ENCODE assay signal across 1 cellular context in the genomic region with DNA sequence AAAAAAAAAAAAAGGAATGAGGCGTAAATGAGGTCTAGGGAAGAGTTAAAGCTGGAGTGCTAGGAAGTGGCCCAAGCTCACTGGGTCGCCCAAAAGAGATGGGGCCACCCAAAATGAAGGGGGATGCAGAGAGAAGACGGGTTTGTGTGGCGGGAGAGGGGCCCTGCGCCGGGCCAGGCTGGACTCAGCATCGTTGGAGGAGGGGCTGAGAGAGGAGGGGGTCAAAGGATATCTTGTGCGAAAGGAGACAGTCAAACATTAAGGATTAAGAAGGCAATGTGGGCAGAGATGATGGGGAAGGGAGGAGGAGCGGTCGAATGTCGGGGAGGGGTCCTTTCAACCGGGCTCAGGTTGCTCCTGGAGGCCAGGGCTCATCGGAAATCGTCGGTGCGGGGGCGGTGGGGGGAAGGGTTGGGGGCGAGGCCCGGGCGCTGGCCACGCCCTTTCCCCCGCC.
TF ChIP-seq lines count a peak whose summit lies in the region.

No MANE protein-coding gene starts in this region.

TF ChIP-seq in HEK293, 187 proteins besides CTCF, POLR2A, EP300 and RAD21 (continued from another document):
- TF ChIP-seq, protein P1, sequence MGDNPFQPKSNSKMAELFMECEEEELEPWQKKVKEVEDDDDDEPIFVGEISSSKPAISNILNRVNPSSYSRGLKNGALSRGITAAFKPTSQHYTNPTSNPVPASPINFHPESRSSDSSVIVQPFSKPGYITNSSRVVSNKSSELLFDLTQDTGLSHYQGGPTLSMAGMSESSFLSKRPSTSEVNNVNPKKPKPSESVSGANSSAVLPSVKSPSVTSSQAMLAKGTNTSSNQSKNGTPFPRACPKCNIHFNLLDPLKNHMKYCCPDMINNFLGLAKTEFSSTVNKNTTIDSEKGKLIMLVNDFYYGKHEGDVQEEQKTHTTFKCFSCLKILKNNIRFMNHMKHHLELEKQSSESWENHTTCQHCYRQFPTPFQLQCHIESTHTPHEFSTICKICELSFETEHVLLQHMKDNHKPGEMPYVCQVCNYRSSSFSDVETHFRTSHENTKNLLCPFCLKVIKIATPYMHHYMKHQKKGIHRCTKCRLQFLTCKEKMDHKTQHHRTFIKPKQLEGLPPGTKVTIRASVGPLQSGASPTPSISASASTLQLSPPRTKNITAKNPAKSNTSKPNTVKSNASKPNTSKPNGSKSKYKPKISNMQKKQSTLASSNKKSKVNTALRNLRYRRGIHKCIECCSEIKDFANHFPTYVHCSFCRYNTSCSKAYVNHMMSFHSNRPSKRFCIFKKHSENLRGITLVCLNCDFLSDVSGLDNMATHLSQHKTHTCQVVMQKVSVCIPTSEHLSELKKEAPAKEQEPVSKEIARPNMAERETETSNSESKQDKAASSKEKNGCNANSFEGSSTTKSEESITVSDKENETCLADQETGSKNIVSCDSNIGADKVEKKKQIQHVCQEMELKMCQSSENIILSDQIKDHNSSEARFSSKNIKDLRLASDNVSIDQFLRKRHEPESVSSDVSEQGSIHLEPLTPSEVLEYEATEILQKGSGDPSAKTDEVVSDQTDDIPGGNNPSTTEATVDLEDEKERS (tag by site-specific recombination; IDR thresholded peaks at IDR 0.05): no peak
- no peak for TF ChIP-seq ZSCAN30 (tag by site-specific recombination; IDR thresholded peaks at IDR 0.05)
- TF ChIP-seq, protein P2, sequence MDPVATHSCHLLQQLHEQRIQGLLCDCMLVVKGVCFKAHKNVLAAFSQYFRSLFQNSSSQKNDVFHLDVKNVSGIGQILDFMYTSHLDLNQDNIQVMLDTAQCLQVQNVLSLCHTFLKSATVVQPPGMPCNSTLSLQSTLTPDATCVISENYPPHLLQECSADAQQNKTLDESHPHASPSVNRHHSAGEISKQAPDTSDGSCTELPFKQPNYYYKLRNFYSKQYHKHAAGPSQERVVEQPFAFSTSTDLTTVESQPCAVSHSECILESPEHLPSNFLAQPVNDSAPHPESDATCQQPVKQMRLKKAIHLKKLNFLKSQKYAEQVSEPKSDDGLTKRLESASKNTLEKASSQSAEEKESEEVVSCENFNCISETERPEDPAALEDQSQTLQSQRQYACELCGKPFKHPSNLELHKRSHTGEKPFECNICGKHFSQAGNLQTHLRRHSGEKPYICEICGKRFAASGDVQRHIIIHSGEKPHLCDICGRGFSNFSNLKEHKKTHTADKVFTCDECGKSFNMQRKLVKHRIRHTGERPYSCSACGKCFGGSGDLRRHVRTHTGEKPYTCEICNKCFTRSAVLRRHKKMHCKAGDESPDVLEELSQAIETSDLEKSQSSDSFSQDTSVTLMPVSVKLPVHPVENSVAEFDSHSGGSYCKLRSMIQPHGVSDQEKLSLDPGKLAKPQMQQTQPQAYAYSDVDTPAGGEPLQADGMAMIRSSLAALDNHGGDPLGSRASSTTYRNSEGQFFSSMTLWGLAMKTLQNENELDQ (tag by site-specific recombination; IDR thresholded peaks at IDR 0.05; ENCODE audit: low read depth): no peak
- TF ChIP-seq ZNF16 (tag by site-specific recombination; IDR thresholded peaks at IDR 0.05; ENCODE audit: low read depth): 0 out of 2 replicates have a peak, but pooled peaks have one; percentile 6
- no peak; the same call in 1 of the 2 replicates for TF ChIP-seq ZNF629 (tag by site-specific recombination; IDR thresholded peaks at IDR 0.05)
- no peak for TF ChIP-seq ZNF701 (tag by site-specific recombination; IDR thresholded peaks at IDR 0.05)
- TF ChIP-seq ZNF416 (tag by site-specific recombination; IDR thresholded peaks at IDR 0.05): no peak
- TF ChIP-seq, protein P3, sequence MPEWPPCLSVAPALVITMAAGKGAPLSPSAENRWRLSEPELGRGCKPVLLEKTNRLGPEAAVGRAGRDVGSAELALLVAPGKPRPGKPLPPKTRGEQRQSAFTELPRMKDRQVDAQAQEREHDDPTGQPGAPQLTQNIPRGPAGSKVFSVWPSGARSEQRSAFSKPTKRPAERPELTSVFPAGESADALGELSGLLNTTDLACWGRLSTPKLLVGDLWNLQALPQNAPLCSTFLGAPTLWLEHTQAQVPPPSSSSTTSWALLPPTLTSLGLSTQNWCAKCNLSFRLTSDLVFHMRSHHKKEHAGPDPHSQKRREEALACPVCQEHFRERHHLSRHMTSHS (tag by site-specific recombination; IDR thresholded peaks at IDR 0.05): no peak
- TF ChIP-seq ZFP37 (tag by site-specific recombination; IDR thresholded peaks at IDR 0.05): no peak
- TF ChIP-seq ZFP69B (tag by site-specific recombination; IDR thresholded peaks at IDR 0.05): no peak; the same call in 1 of the 2 replicates
- TF ChIP-seq ZNF2 (tag by site-specific recombination; IDR thresholded peaks at IDR 0.05): no peak; the same call in 1 of the 2 replicates
- TF ChIP-seq, protein P4, sequence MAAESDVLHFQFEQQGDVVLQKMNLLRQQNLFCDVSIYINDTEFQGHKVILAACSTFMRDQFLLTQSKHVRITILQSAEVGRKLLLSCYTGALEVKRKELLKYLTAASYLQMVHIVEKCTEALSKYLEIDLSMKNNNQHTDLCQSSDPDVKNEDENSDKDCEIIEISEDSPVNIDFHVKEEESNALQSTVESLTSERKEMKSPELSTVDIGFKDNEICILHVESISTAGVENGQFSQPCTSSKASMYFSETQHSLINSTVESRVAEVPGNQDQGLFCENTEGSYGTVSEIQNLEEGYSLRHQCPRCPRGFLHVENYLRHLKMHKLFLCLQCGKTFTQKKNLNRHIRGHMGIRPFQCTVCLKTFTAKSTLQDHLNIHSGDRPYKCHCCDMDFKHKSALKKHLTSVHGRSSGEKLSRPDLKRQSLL (tag by site-specific recombination; IDR thresholded peaks at IDR 0.05): no peak
- TF ChIP-seq, protein P5, sequence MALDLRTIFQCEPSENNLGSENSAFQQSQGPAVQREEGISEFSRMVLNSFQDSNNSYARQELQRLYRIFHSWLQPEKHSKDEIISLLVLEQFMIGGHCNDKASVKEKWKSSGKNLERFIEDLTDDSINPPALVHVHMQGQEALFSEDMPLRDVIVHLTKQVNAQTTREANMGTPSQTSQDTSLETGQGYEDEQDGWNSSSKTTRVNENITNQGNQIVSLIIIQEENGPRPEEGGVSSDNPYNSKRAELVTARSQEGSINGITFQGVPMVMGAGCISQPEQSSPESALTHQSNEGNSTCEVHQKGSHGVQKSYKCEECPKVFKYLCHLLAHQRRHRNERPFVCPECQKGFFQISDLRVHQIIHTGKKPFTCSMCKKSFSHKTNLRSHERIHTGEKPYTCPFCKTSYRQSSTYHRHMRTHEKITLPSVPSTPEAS (tag by site-specific recombination; IDR thresholded peaks at IDR 0.05): no peak
- TF ChIP-seq, protein P6, sequence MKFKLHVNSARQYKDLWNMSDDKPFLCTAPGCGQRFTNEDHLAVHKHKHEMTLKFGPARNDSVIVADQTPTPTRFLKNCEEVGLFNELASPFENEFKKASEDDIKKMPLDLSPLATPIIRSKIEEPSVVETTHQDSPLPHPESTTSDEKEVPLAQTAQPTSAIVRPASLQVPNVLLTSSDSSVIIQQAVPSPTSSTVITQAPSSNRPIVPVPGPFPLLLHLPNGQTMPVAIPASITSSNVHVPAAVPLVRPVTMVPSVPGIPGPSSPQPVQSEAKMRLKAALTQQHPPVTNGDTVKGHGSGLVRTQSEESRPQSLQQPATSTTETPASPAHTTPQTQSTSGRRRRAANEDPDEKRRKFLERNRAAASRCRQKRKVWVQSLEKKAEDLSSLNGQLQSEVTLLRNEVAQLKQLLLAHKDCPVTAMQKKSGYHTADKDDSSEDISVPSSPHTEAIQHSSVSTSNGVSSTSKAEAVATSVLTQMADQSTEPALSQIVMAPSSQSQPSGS (tag by site-specific recombination; IDR thresholded peaks at IDR 0.05; ENCODE audit: low read depth): 0 out of 2 replicates have a peak, but pooled peaks have one; percentile 13
- TF ChIP-seq GLI4 (tag by site-specific recombination; IDR thresholded peaks at IDR 0.05): no peak
- TF ChIP-seq ZNF391 (tag by site-specific recombination; IDR thresholded peaks at IDR 0.05; ENCODE audit: borderline replicate concordance, low read depth): no peak
- no peak for TF ChIP-seq MYNN (tag by site-specific recombination; IDR thresholded peaks at IDR 0.05; ENCODE audit: borderline replicate concordance)
- TF ChIP-seq, protein P7, sequence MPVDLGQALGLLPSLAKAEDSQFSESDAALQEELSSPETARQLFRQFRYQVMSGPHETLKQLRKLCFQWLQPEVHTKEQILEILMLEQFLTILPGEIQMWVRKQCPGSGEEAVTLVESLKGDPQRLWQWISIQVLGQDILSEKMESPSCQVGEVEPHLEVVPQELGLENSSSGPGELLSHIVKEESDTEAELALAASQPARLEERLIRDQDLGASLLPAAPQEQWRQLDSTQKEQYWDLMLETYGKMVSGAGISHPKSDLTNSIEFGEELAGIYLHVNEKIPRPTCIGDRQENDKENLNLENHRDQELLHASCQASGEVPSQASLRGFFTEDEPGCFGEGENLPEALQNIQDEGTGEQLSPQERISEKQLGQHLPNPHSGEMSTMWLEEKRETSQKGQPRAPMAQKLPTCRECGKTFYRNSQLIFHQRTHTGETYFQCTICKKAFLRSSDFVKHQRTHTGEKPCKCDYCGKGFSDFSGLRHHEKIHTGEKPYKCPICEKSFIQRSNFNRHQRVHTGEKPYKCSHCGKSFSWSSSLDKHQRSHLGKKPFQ (tag by site-specific recombination; IDR thresholded peaks at IDR 0.05): no peak
- TF ChIP-seq ZNF654 (tag by site-specific recombination; IDR thresholded peaks at IDR 0.05; ENCODE audit: low read depth): no peak
- TF ChIP-seq, protein P8, sequence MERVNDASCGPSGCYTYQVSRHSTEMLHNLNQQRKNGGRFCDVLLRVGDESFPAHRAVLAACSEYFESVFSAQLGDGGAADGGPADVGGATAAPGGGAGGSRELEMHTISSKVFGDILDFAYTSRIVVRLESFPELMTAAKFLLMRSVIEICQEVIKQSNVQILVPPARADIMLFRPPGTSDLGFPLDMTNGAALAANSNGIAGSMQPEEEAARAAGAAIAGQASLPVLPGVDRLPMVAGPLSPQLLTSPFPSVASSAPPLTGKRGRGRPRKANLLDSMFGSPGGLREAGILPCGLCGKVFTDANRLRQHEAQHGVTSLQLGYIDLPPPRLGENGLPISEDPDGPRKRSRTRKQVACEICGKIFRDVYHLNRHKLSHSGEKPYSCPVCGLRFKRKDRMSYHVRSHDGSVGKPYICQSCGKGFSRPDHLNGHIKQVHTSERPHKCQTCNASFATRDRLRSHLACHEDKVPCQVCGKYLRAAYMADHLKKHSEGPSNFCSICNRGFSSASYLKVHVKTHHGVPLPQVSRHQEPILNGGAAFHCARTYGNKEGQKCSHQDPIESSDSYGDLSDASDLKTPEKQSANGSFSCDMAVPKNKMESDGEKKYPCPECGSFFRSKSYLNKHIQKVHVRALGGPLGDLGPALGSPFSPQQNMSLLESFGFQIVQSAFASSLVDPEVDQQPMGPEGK (tag by site-specific recombination; IDR thresholded peaks at IDR 0.05): peak; percentile 97
- no peak for TF ChIP-seq IKZF3 (tag by site-specific recombination; IDR thresholded peaks at IDR 0.05)
- TF ChIP-seq ZNF132 (tag by site-specific recombination; IDR thresholded peaks at IDR 0.05; ENCODE audit: borderline replicate concordance): no peak
- TF ChIP-seq ZNF48 (tag by site-specific recombination; IDR thresholded peaks at IDR 0.05): no peak
- TF ChIP-seq ZNF426 (tag by site-specific recombination; IDR thresholded peaks at IDR 0.05): no peak
- no peak for TF ChIP-seq ZNF221 (tag by site-specific recombination; IDR thresholded peaks at IDR 0.05; ENCODE audit: borderline replicate concordance)
- TF ChIP-seq ZNF785 (tag by site-specific recombination; IDR thresholded peaks at IDR 0.05): no peak
- no peak for TF ChIP-seq PRDM1 (tag by site-specific recombination; IDR thresholded peaks at IDR 0.05)
- TF ChIP-seq ZNF837 (tag by site-specific recombination; IDR thresholded peaks at IDR 0.05): no peak
- TF ChIP-seq, protein P9, sequence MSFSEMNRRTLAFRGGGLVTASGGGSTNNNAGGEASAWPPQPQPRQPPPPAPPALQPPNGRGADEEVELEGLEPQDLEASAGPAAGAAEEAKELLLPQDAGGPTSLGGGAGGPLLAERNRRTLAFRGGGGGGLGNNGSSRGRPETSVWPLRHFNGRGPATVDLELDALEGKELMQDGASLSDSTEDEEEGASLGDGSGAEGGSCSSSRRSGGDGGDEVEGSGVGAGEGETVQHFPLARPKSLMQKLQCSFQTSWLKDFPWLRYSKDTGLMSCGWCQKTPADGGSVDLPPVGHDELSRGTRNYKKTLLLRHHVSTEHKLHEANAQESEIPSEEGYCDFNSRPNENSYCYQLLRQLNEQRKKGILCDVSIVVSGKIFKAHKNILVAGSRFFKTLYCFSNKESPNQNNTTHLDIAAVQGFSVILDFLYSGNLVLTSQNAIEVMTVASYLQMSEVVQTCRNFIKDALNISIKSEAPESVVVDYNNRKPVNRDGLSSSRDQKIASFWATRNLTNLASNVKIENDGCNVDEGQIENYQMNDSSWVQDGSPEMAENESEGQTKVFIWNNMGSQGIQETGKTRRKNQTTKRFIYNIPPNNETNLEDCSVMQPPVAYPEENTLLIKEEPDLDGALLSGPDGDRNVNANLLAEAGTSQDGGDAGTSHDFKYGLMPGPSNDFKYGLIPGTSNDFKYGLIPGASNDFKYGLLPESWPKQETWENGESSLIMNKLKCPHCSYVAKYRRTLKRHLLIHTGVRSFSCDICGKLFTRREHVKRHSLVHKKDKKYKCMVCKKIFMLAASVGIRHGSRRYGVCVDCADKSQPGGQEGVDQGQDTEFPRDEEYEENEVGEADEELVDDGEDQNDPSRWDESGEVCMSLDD (tag by site-specific recombination; IDR thresholded peaks at IDR 0.05): peak; percentile 55; the same call in 1 of the 2 replicates
- TF ChIP-seq ZNF585B (tag by site-specific recombination; IDR thresholded peaks at IDR 0.05): no peak
- no peak for TF ChIP-seq ZNF302 (tag by site-specific recombination; IDR thresholded peaks at IDR 0.05; ENCODE audit: low read depth)
- TF ChIP-seq ZNF23 (tag by site-specific recombination; IDR thresholded peaks at IDR 0.05; ENCODE audit: borderline replicate concordance): no peak
- no peak for TF ChIP-seq ZNF624 (tag by site-specific recombination; IDR thresholded peaks at IDR 0.05)
- TF ChIP-seq ZNF404 (tag by site-specific recombination; IDR thresholded peaks at IDR 0.05): no peak
- no peak for TF ChIP-seq MEIS1 (CRISPR knock-in tag; IDR thresholded peaks at IDR 0.05; ENCODE audit: borderline replicate concordance)
- TF ChIP-seq, protein P10, sequence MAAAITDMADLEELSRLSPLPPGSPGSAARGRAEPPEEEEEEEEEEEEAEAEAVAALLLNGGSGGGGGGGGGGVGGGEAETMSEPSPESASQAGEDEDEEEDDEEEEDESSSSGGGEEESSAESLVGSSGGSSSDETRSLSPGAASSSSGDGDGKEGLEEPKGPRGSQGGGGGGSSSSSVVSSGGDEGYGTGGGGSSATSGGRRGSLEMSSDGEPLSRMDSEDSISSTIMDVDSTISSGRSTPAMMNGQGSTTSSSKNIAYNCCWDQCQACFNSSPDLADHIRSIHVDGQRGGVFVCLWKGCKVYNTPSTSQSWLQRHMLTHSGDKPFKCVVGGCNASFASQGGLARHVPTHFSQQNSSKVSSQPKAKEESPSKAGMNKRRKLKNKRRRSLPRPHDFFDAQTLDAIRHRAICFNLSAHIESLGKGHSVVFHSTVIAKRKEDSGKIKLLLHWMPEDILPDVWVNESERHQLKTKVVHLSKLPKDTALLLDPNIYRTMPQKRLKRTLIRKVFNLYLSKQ (tag by site-specific recombination; IDR thresholded peaks at IDR 0.05; ENCODE audit: borderline replicate concordance): no peak
